8 cellular contexts compared by ENCODE assay signal in genomic region chr15:43105778-43106485, GRCh38.
DNase-seq lines count a peak whose midpoint lies in the region; ATAC-seq lines count a peak whose summit lies in the region.

Gene UBR1, minus strand, starts transcription at chr15:43106038. Its CDS starts 16 bp downstream, at chr15:43106022.

- DNase-seq in AML-193 (lab: John Stamatoyannopoulos, UW): peak; percentile 79 to 80
- DNase-seq in GM19238 (ENCODE audit: insufficient read length, low spot score): peak; percentile 79
- DNase-seq in NCI-H526 (lab: John Stamatoyannopoulos, UW): peak; percentile 87 to 95
- DNase-seq in activated CD4-positive, alpha-beta T cell treated with anti-CD3 and anti-CD28 coated beads for 48 hours: peak; percentile 92
- DNase-seq in kidney glomerular epithelial cell (lab: John Stamatoyannopoulos, UW): peak; percentile 81
- DNase-seq in stimulated activated CD4-positive, alpha-beta T cell treated with anti-CD3 and anti-CD28 coated beads, Interleukin-1b, Interleukin-23, amount 100 ng/mL, for 1 hour (ENCODE audit: low read depth in 2 of 2): peak; percentile 59 to 73

- H3K27ac ChIP-seq in cingulate gyrus (ENCODE audit: low read depth, low read length): peak within 1 kb of the TSS; percentile 97

- ATAC-seq in HG03457 (IDR thresholded peaks at IDR 0.05; ENCODE audit: unreplicated experiment): peak; percentile 64

Comparison
In these comparisons a context has a peak if more than half of its experiments do, and no peak if none do; other contexts are left out.
1. Peak in every context shown above with its lines: DNase-seq, ATAC-seq and H3K27ac ChIP-seq.